27 cellular contexts compared by ENCODE assay signal in genomic region chr6:15924893-15925292, GRCh38.
"Had no signal": no experiment of that assay in that cellular context is flagged by ENCODE, and none has a peak within 500 bp of the region (broad histone marks: within the 10 kb centered on the region; RNA-seq: fewer than 3 reads in every experiment).

No MANE protein-coding gene starts in this region.

- H3K4me3 ChIP-seq: colonic mucosa, coronary artery, dorsolateral prefrontal cortex, esophagus muscularis mucosa, esophagus squamous epithelium, gastrocnemius medialis, gastroesophageal sphincter, heart left ventricle, heart right ventricle had no signal

- DNase-seq: colonic mucosa; cortex of kidney; dermis blood vessel endothelial cell; dorsolateral prefrontal cortex; effector CD4-positive, alpha-beta T cell; effector CD8-positive, alpha-beta T cell; effector memory CD8-positive, alpha-beta T cell; endodermal cell; erythroblast; esophagus squamous epithelium; foreskin fibroblast; foreskin keratinocyte; foreskin melanocyte; gastrocnemius medialis; glutamatergic neuron; head of caudate nucleus; heart left ventricle; heart right ventricle had no signal

- H3K27ac ChIP-seq: colonic mucosa, coronary artery, dorsolateral prefrontal cortex, epithelial cell of prostate, esophagus muscularis mucosa, esophagus squamous epithelium, foreskin keratinocyte, gastroesophageal sphincter, heart left ventricle, heart right ventricle had no signal

- ATAC-seq: effector memory CD8-positive, alpha-beta T cell; esophagus mucosa; foreskin keratinocyte; gastrocnemius medialis; gastroesophageal sphincter; heart left ventricle; heart right ventricle had no signal

- H3K27me3 ChIP-seq: colonic mucosa, dorsolateral prefrontal cortex, esophagus muscularis mucosa, esophagus squamous epithelium, foreskin keratinocyte, gastrocnemius medialis, gastroesophageal sphincter, heart right ventricle had no signal

- H3K36me3 ChIP-seq: colonic mucosa, esophagus muscularis mucosa, esophagus squamous epithelium, gastrocnemius medialis, gastroesophageal sphincter, heart left ventricle, heart right ventricle had no signal

- H3K9me3 ChIP-seq: colonic mucosa, esophagus muscularis mucosa, esophagus squamous epithelium, gastrocnemius medialis, gastroesophageal sphincter had no signal

- H3K4me1 ChIP-seq: colonic mucosa, esophagus muscularis mucosa, foreskin keratinocyte, gastroesophageal sphincter had no signal

- FAIRE-seq: colon, endometrium, endothelial cell of umbilical vein, frontal cortex had no signal
